ENCODE assay signal across 8 cellular contexts in the genomic region with DNA sequence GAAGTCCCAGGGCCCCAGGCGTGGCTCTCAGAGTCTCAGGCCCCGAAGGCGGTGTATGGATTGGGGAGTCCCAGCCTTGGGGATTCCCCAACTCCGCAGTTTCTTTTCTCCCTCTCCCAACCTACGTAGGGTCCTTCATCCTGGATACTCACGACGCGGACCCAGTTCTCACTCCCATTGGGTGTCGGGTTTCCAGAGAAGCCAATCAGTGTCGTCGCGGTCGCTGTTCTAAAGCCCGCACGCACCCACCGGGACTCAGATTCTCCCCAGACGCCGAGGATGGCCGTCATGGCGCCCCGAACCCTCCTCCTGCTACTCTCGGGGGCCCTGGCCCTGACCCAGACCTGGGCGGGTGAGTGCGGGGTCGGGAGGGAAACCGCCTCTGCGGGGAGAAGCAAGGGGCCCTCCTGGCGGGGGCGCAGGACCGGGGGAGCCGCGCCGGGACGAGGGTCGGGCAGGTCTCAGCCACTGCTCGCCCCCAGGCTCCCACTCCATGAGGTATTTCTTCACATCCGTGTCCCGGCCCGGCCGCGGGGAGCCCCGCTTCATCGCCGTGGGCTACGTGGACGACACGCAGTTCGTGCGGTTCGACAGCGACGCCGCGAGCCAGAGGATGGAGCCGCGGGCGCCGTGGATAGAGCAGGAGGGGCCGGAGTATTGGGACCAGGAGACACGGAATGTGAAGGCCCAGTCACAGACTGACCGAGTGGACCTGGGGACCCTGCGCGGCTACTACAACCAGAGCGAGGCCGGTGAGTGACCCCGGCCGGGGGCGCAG. TPM values are rescaled to one million over a fixed set of nuclear protein-coding genes. Genes with fewer than 3 reads are reported as not detected.
DNase-seq lines count a peak whose midpoint lies in the region; ATAC-seq and TF ChIP-seq lines count a peak whose summit lies in the region.

A gene (plus strand): TSS at position 258 of the 778 bp plus-strand sequence. CDS start 22 bp downstream, at position 280.

- H3K9me3 ChIP-seq in A673 (ENCODE audit: low read depth, low read length, poor library complexity, severe bottlenecking), result no peaks in the 10 kb centered on the region
- H3K9me3 ChIP-seq in iPS-18a (ENCODE audit: control insufficient read depth, low read depth, low read length), result no peaks in the 10 kb centered on the region
- no peaks in the 10 kb centered on the region for H3K9me3 ChIP-seq in skeletal muscle satellite cell (replicated peaks; ENCODE audit: low read length)

- H3K27ac ChIP-seq in A673 (ENCODE audit: low read depth, low read length, poor library complexity, severe bottlenecking) (peak within 1 kb of the TSS; percentile 80), VCaP (no peak within 1 kb of the TSS), iPS-18a (ENCODE audit: low read length) (no peak within 1 kb of the TSS)

- H3K9ac ChIP-seq in iPS-18a (ENCODE audit: low read length) (no peak within 1 kb of the TSS), skeletal muscle satellite cell (ENCODE audit: low read depth, low read length) (peak within 1 kb of the TSS; percentile 93)

- in situ Hi-C loops in T47D (cut with HindIII; ENCODE audit: low pct_unique_long_range_greater_than_20kb, low sequenced_read_pairs), result no loop called here

- H3K4me3 ChIP-seq in A673 (ENCODE audit: low read depth, low read length, poor library complexity, severe bottlenecking) (peak within 1 kb of the TSS; percentile 80), iPS-18a (ENCODE audit: low read length) (peak within 1 kb of the TSS; percentile 59), skeletal muscle satellite cell (ENCODE audit: low read length) (peak within 1 kb of the TSS; percentile 79)

- H3K27me3 ChIP-seq in A673 (replicated peaks; ENCODE audit: insufficient read depth, low read depth, low read length, poor library complexity) (no peaks in the 10 kb centered on the region), iPS-18a (ENCODE audit: control insufficient read depth, insufficient read depth, low read length) (peaks cover 7% of the 10 kb centered on the region), skeletal muscle satellite cell (ENCODE audit: control insufficient read depth, insufficient read depth, low read length) (no peaks in the 10 kb centered on the region)

- intact Hi-C loops in A673 (cut with micrococcal nuclease; ENCODE audit: unreplicated experiment), result loop anchor here (1.0 kb wide), 1 partner anchor 8 kb away; no protein-coding TSS in a partner anchor

- CTCF ChIA-PET in A673 (lab: Charles Lee), result no interaction called here

- H3K4me2 ChIP-seq in skeletal muscle satellite cell (ENCODE audit: low read length), result peak within 1 kb of the TSS; percentile 93

- TF ChIP-seq CTCF in A673 (conservative IDR thresholded peaks at IDR 0.05; ENCODE audit: low read depth, low read length) (0 out of 2 replicates have a peak, but pooled peaks have one; percentile 10), VCaP (conservative IDR thresholded peaks at IDR 0.05) (peak; percentile 19; the same call in 1 of the 2 replicates)

- POLR2A ChIA-PET in A673 (lab: Charles Lee; ENCODE audit: low non-redundant PET), result no interaction called here

- ATAC-seq in GM18868 (IDR thresholded peaks at IDR 0.05; ENCODE audit: unreplicated experiment) (peak; percentile 90), HG03103 (IDR thresholded peaks at IDR 0.05; ENCODE audit: low read depth, unreplicated experiment) (peak; percentile 81)

- peaks cover 3% of the 10 kb centered on the region for H3K4me1 ChIP-seq in A673 (ENCODE audit: insufficient read depth, low read length, poor library complexity, severe bottlenecking)
- no peaks in the 10 kb centered on the region for H3K4me1 ChIP-seq in iPS-18a (ENCODE audit: control insufficient read depth, low read depth, low read length)
- H3K4me1 ChIP-seq in skeletal muscle satellite cell (ENCODE audit: control insufficient read depth, insufficient read depth, low read length), result no peaks in the 10 kb centered on the region

- H3K36me3 ChIP-seq in A673 (ENCODE audit: insufficient read depth, low read length, poor library complexity, severe bottlenecking), result peaks cover 8% of the 10 kb centered on the region
- H3K36me3 ChIP-seq in iPS-18a (ENCODE audit: control insufficient read depth, low read depth, low read length), result no peaks in the 10 kb centered on the region
- H3K36me3 ChIP-seq in skeletal muscle satellite cell (ENCODE audit: insufficient read depth, low read length), result peaks cover 12% of the 10 kb centered on the region

- peak; percentile 96 for DNase-seq in A673 (ENCODE audit: low spot score)
- peak; percentile 85 for DNase-seq in NCI-H2171 treated with DMSO at 0.1 percent for 48 hours (lab: John Stamatoyannopoulos, UW)
- peak; percentile 93 to 95 for DNase-seq in T47D (ENCODE audit: low read depth in 1 of 2, low spot score in 1 of 2)

- TSS peak; percentile 69 for BruUV-seq in A673 (replicated peaks; lab: Mats Ljungman, UMichigan)

RNA-seq across cellular contexts. Expression of the gene that starts here (rescaled TPM):
- total RNA-seq in A673 (2021), result 190 TPM in 2 replicates
- 107 and 183 TPM in 2 replicates for total RNA-seq in skeletal muscle satellite cell (2012; rRNA removed)
